Comparison of ENCODE assay signal across 16 cellular contexts in genomic region chr10:72550239-72550638, GRCh38.
A peak's percentile ranks its signal among the peaks of the same experiment; 100 is the strongest.
DNase-seq lines count a peak whose midpoint lies in the region; TF ChIP-seq lines count a peak whose summit lies in the region.
"Had no signal": no experiment of that assay in that cellular context is flagged by ENCODE, and none has a peak within 500 bp of the region (broad histone marks: within the 10 kb centered on the region; RNA-seq: fewer than 3 reads in every experiment).

No MANE protein-coding gene starts in this region.

- POLR2A ChIA-PET in MCF 10A (lab: Yijun Ruan, JAX): interaction anchor here (0.7 kb wide), 1 partner anchor 8 kb away, joined by 3 read pairs; no protein-coding TSS in a partner anchor

- H3K36me3 Mint-ChIP-seq in MCF 10A (ENCODE audit: insufficient read depth, unreplicated experiment) (peaks cover 25% of the 10 kb centered on the region), HFFc6 (ENCODE audit: low read depth) (peaks cover 14% of the 10 kb centered on the region)

- H3K27me3 ChIP-seq in mammary epithelial cell (ENCODE audit: insufficient read depth, low read length): no peaks in the 10 kb centered on the region
- H3K27me3 ChIP-seq: MG63 had no signal

- no peaks in the 10 kb centered on the region for H3K4me1 ChIP-seq in mammary epithelial cell (ENCODE audit: insufficient read depth, low read length)

- TF ChIP-seq CTCF in mammary epithelial cell (conservative IDR thresholded peaks at IDR 0.05 in 1 of 2, IDR thresholded peaks at IDR 0.05 in 1 of 2; ENCODE audit: extremely low read depth in 1 of 2, insufficient read depth in 1 of 2, low read depth in 1 of 2, low read length in 2 of 2): no peak
- TF ChIP-seq CTCF in MCF 10A (IDR thresholded peaks at IDR 0.05; ENCODE audit: unreplicated experiment): no peak
- TF ChIP-seq CTCF in epithelial cell of esophagus (IDR thresholded peaks at IDR 0.05; ENCODE audit: insufficient read depth, low read depth, low read length, missing control alignments): no peak
- TF ChIP-seq CTCF in HFFc6 (IDR thresholded peaks at IDR 0.05): no peak

- intact Hi-C loops in mammary epithelial cell (cut with micrococcal nuclease): no loop called here
- intact Hi-C loops in MCF 10A (cut with micrococcal nuclease): no loop called here

- H3K27ac Mint-ChIP-seq in MCF 10A (ENCODE audit: low read depth, unreplicated experiment) (no peak overlapping the region), HFFc6 (no peak overlapping the region)

- no peaks in the 10 kb centered on the region for H3K9me3 ChIP-seq in mammary epithelial cell (replicated peaks; ENCODE audit: insufficient read depth, low read length)
- H3K9me3 ChIP-seq: MG63, SK-N-SH had no signal

- no TSS peak for BruUV-seq in mammary epithelial cell (replicated peaks; lab: Mats Ljungman, UMichigan)
- no TSS peak for BruUV-seq in MCF 10A (replicated peaks; lab: Mats Ljungman, UMichigan)

- H3K4me1 Mint-ChIP-seq in MCF 10A (ENCODE audit: insufficient read depth, unreplicated experiment): peaks cover 5% of the 10 kb centered on the region
- no peaks in the 10 kb centered on the region for H3K4me1 Mint-ChIP-seq in HFFc6 (ENCODE audit: low read depth)

- DNase-seq in mammary epithelial cell (peak; percentile 28), MCF 10A (ENCODE audit: unreplicated experiment) (no peak), NCI-H526 (lab: John Stamatoyannopoulos, UW) (peak; percentile 29 to 68), epithelial cell of esophagus (ENCODE audit: low read depth) (peak; percentile 49), HFFc6 (no peak), HCEC 1CT (no peak), NCI-H1930 (lab: John Stamatoyannopoulos, UW) (no peak)
- DNase-seq: Calu3, DMS153, MG63, NCI-H2029 treated with DMSO at 0.1 percent for 48 hours, NCI-H2227 treated with DMSO at 0.1 percent for 48 hours, NCI-H774, SK-N-SH, SW 1271 had no signal

- no peak overlapping the region for H2AFZ ChIP-seq in mammary epithelial cell (ENCODE audit: low read depth, low read length)

- CTCF ChIA-PET in mammary epithelial cell (lab: Charles Lee; ENCODE audit: low non-redundant PET): no interaction called here
- CTCF ChIA-PET in MCF 10A (lab: Yijun Ruan, JAX): no interaction called here

- peaks cover 7% of the 10 kb centered on the region for H3K36me3 ChIP-seq in mammary epithelial cell (ENCODE audit: insufficient read depth, low read length)

- no peak overlapping the region for H3K27ac ChIP-seq in mammary epithelial cell (ENCODE audit: insufficient read depth, low read depth, low read length)

- no peaks in the 10 kb centered on the region for H3K9me3 Mint-ChIP-seq in MCF 10A (ENCODE audit: unreplicated experiment)
- H3K9me3 Mint-ChIP-seq in HFFc6: no peaks in the 10 kb centered on the region

- H3K4me3 Mint-ChIP-seq in MCF 10A (ENCODE audit: unreplicated experiment) (no peak overlapping the region), HFFc6 (no peak overlapping the region)

- dilution Hi-C loops in mammary epithelial cell (cut with HindIII; ENCODE audit: low sequenced_read_pairs): no loop called here

- no peak overlapping the region for H3K9ac ChIP-seq in mammary epithelial cell (ENCODE audit: insufficient read depth, low read length)
- H3K9ac ChIP-seq: SK-N-SH had no signal

- H3K4me3 ChIP-seq in mammary epithelial cell (replicated peaks in 1 of 3; ENCODE audit: insufficient read depth in 1 of 3, low read depth in 2 of 3, low read length in 3 of 3) (no peak overlapping the region), epithelial cell of esophagus (ENCODE audit: low read length) (no peak overlapping the region)
- H3K4me3 ChIP-seq: K562, MG63 had no signal

- no peak overlapping the region for H3K4me2 ChIP-seq in mammary epithelial cell (ENCODE audit: insufficient read depth, low read depth, low read length)
- H3K4me2 ChIP-seq: SK-N-SH had no signal

- H3K79me2 ChIP-seq in mammary epithelial cell (ENCODE audit: insufficient read depth, low read length): no peaks in the 10 kb centered on the region

- in situ Hi-C loops in mammary epithelial cell (cut with MboI; ENCODE audit: low sequenced_read_pairs in 2 of 2): no loop called here

- H3K27me3 Mint-ChIP-seq in MCF 10A (ENCODE audit: insufficient read depth, unreplicated experiment) (no peaks in the 10 kb centered on the region), HFFc6 (ENCODE audit: insufficient read depth) (no peaks in the 10 kb centered on the region)

- H4K20me1 ChIP-seq in mammary epithelial cell (ENCODE audit: insufficient read depth, low read length): no peaks in the 10 kb centered on the region

- WGBS in mammary epithelial cell (ENCODE audit: low coverage, missing lambda C conversion rate): 55% methylated on average over 2 of the region's 2 CpGs

Comparison
In these comparisons a context has a peak if more than half of its experiments do, and no peak if none do; other contexts are left out.
1. DNase-seq: peak in mammary epithelial cell (single experiment), NCI-H526 (2 of 2) and epithelial cell of esophagus (single experiment); none in MCF 10A (single experiment), HFFc6 (single experiment), HCEC 1CT (single experiment) and NCI-H1930 (0 of 2).